21 cellular contexts compared by ENCODE assay signal in genomic region chr7:28595081-28595480, GRCh38.
"Had no signal": no experiment of that assay in that cellular context is flagged by ENCODE, and none has a peak within 500 bp of the region (broad histone marks: within the 10 kb centered on the region; RNA-seq: fewer than 3 reads in every experiment).

No MANE protein-coding gene starts in this region.

- H3K27ac Mint-ChIP-seq: IgD-negative memory B cell had no signal

- H3K4me3 Mint-ChIP-seq: IgD-negative memory B cell had no signal

- H3K36me3 Mint-ChIP-seq: IgD-negative memory B cell had no signal

- DNase-seq: Kasumi-1, MV-4-11, NCI-H1048, NCI-H1105, NCI-H1417, NCI-H1436 treated with DMSO at 0.1 percent for 48 hours, NCI-H1694, NCI-H187 treated with DMSO at 0.1 percent for 48 hours, NCI-H2081, NCI-H2107, NCI-H345, NCI-H446 treated with DMSO at 0.1 percent for 48 hours, NCI-H510A treated with DMSO at 0.1 percent for 48 hours, NCI-H526, Right ventricle myocardium superior, RPMI8226, SIG-M5, SK-N-SH, SW 1271 had no signal

- ATAC-seq: K562 had no signal

- H3K9me3 Mint-ChIP-seq: IgD-negative memory B cell had no signal
